Comparison of ENCODE assay signal across 4 cellular contexts in the genomic region with DNA sequence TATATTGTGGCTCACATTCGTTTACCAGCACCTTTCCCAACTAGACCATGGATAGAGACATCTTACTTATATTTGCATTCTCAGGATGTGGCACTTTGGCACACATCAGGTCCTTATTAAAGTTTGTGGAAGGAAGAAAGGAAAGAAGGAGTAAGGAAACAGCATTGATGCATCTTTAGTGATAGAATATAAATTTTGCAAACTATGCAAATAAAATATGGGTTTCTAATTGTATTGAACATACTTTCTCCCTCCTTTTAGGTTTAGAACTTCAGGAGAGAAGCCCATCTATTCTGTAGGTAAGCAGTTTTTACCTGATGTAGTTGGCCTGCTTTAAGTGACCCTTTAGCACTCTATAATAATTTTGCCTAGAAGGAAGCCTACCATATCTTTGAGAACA.
A peak's percentile ranks its signal among the peaks of the same experiment; 100 is the strongest.
TF ChIP-seq lines count a peak whose summit lies in the region.

No MANE protein-coding gene starts in this region.

TF ChIP-seq in HepG2, 621 proteins besides CTCF, POLR2A, EP300 and RAD21:
- TF ChIP-seq SMYD3 (CRISPR knock-in tag; IDR thresholded peaks at IDR 0.05), result no peak
- peak; percentile 69 for TF ChIP-seq MAFF (IDR thresholded peaks at IDR 0.05; ENCODE audit: low read depth, low read length)
- peak; percentile 56 to 74; a peak in 3 of 4 replicates for TF ChIP-seq MAFK (conservative IDR thresholded peaks at IDR 0.05 in 1 of 2, IDR thresholded peaks at IDR 0.05 in 1 of 2; ENCODE audit: low read length in 2 of 2)

TF ChIP-seq in A549, 52 proteins besides CTCF, POLR2A, EP300 and RAD21:
- TF ChIP-seq GATA3 (IDR thresholded peaks at IDR 0.05; ENCODE audit: borderline replicate concordance) (no peak), MAFK (IDR thresholded peaks at IDR 0.05; ENCODE audit: partially characterized antibody) (peak; percentile 68)

TF ChIP-seq in IMR-90, 13 proteins besides CTCF, POLR2A, EP300 and RAD21:
- peak; percentile 68 for TF ChIP-seq MAFK (IDR thresholded peaks at IDR 0.05; ENCODE audit: low read depth, low read length)
- TF ChIP-seq NFE2L2 (IDR thresholded peaks at IDR 0.05; ENCODE audit: low read depth, low read length), result no peak
- TF ChIP-seq BHLHE40 (IDR thresholded peaks at IDR 0.05; ENCODE audit: low read depth, low read length), result no peak

TF ChIP-seq in K562, 482 proteins besides CTCF, POLR2A, EP300 and RAD21:
- no peak for TF ChIP-seq IRF2 (CRISPR knock-in tag; IDR thresholded peaks at IDR 0.05)
- TF ChIP-seq C11orf30 (IDR thresholded peaks at IDR 0.05; ENCODE audit: low read depth), result peak; percentile 61; the same call in 1 of the 2 replicates
- TF ChIP-seq, protein P1, sequence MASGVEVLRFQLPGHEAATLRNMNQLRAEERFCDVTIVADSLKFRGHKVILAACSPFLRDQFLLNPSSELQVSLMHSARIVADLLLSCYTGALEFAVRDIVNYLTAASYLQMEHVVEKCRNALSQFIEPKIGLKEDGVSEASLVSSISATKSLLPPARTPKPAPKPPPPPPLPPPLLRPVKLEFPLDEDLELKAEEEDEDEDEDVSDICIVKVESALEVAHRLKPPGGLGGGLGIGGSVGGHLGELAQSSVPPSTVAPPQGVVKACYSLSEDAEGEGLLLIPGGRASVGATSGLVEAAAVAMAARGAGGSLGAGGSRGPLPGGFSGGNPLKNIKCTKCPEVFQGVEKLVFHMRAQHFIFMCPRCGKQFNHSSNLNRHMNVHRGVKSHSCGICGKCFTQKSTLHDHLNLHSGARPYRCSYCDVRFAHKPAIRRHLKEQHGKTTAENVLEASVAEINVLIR (CRISPR knock-in tag; IDR thresholded peaks at IDR 0.05), result no peak
- TF ChIP-seq ZNF586 (CRISPR knock-in tag; conservative IDR thresholded peaks at IDR 0.05), result no peak
- TF ChIP-seq CHD4 (IDR thresholded peaks at IDR 0.05; ENCODE audit: insufficient read depth, insufficient replicate concordance, low read depth, low read length, poor library complexity, severe bottlenecking), result no peak
- TF ChIP-seq SAFB (IDR thresholded peaks at IDR 0.05; ENCODE audit: borderline replicate concordance, low read depth, low read length), result no peak
- TF ChIP-seq MAFK (IDR thresholded peaks at IDR 0.05; ENCODE audit: low read length), result 0 out of 2 replicates have a peak, but pooled peaks have one; percentile 13
- TF ChIP-seq ZNF316 (IDR thresholded peaks at IDR 0.05), result peak; percentile 80
- TF ChIP-seq MAFG (tag; conservative IDR thresholded peaks at IDR 0.05), result 0 out of 2 replicates have a peak, but pooled peaks have one; percentile 13
